ENCODE assay signal across 1 cellular context in genomic region chr7:102306916-102307677, GRCh38.
A peak's percentile ranks its signal among the peaks of the same experiment; 100 is the strongest.
TF ChIP-seq lines count a peak whose summit lies in the region.

No MANE protein-coding gene starts in this region.

TF ChIP-seq in HepG2, 621 proteins besides CTCF, POLR2A, EP300 and RAD21 (continued from another document and continues in another):
- no peak for TF ChIP-seq ZNF710 (CRISPR knock-in tag; IDR thresholded peaks at IDR 0.05; ENCODE audit: borderline replicate concordance)
- no peak for TF ChIP-seq ZNF569 (CRISPR knock-in tag; IDR thresholded peaks at IDR 0.05; ENCODE audit: borderline replicate concordance)
- no peak for TF ChIP-seq ZNF589 (CRISPR knock-in tag; conservative IDR thresholded peaks at IDR 0.05)
- TF ChIP-seq THAP9 (CRISPR knock-in tag; IDR thresholded peaks at IDR 0.05; ENCODE audit: borderline replicate concordance), result 0 out of 2 replicates have a peak, but pooled peaks have one; percentile 16
- peak; percentile 26; the same call in 1 of the 2 replicates for TF ChIP-seq ZFY (CRISPR knock-in tag; IDR thresholded peaks at IDR 0.05)
- no peak for TF ChIP-seq DBP (CRISPR knock-in tag; IDR thresholded peaks at IDR 0.05; ENCODE audit: not compliant biosample characterization)
- TF ChIP-seq ZNF652 (CRISPR knock-in tag; IDR thresholded peaks at IDR 0.05; ENCODE audit: borderline replicate concordance, low read depth), result no peak
- no peak for TF ChIP-seq RAD51 (IDR thresholded peaks at IDR 0.05; ENCODE audit: borderline replicate concordance)
- no peak for TF ChIP-seq GPBP1L1 (CRISPR knock-in tag; IDR thresholded peaks at IDR 0.05)
- TF ChIP-seq ZNF18 (CRISPR knock-in tag; IDR thresholded peaks at IDR 0.05; ENCODE audit: insufficient replicate concordance), result peak; percentile 70
- peak; percentile 86 for TF ChIP-seq ZNF687 (CRISPR knock-in tag; IDR thresholded peaks at IDR 0.05)
- no peak for TF ChIP-seq ZNF235 (CRISPR knock-in tag; IDR thresholded peaks at IDR 0.05; ENCODE audit: borderline replicate concordance)
- no peak for TF ChIP-seq ZNF329 (CRISPR knock-in tag; IDR thresholded peaks at IDR 0.05; ENCODE audit: low read depth)
- peak; percentile 52 for TF ChIP-seq ZNF883 (CRISPR knock-in tag; IDR thresholded peaks at IDR 0.05; ENCODE audit: not compliant biosample characterization)
- TF ChIP-seq ZFP82 (CRISPR knock-in tag; IDR thresholded peaks at IDR 0.05; ENCODE audit: borderline replicate concordance), result no peak
- no peak for TF ChIP-seq ZNF740 (CRISPR knock-in tag; IDR thresholded peaks at IDR 0.05)
- no peak for TF ChIP-seq ZNF737 (CRISPR knock-in tag; IDR thresholded peaks at IDR 0.05; ENCODE audit: borderline replicate concordance)
- TF ChIP-seq ZSCAN22 (CRISPR knock-in tag; IDR thresholded peaks at IDR 0.05), result no peak
- TF ChIP-seq ZNF136 (CRISPR knock-in tag; IDR thresholded peaks at IDR 0.05; ENCODE audit: low read depth), result no peak
- TF ChIP-seq HIVEP1 (CRISPR knock-in tag; IDR thresholded peaks at IDR 0.05), result 0 out of 2 replicates have a peak, but pooled peaks have one; percentile 29
- TF ChIP-seq RXRA (CRISPR knock-in tag; IDR thresholded peaks at IDR 0.05), result peak; percentile 47; the same call in 1 of the 2 replicates
- TF ChIP-seq STAT5B (CRISPR knock-in tag; IDR thresholded peaks at IDR 0.05), result no peak
- peak; percentile 91 for TF ChIP-seq HIC2 (CRISPR knock-in tag; IDR thresholded peaks at IDR 0.05; ENCODE audit: low read depth)
- peak; percentile 48 for TF ChIP-seq SALL1 (CRISPR knock-in tag; IDR thresholded peaks at IDR 0.05)
- TF ChIP-seq CREM (IDR thresholded peaks at IDR 0.05), result no peak
- no peak for TF ChIP-seq CREM (CRISPR knock-in tag; IDR thresholded peaks at IDR 0.05)
- no peak for TF ChIP-seq ZNF841 (CRISPR knock-in tag; IDR thresholded peaks at IDR 0.05; ENCODE audit: borderline replicate concordance)
- no peak for TF ChIP-seq TRIM22 (IDR thresholded peaks at IDR 0.05)
- no peak for TF ChIP-seq ZNF777 (CRISPR knock-in tag; IDR thresholded peaks at IDR 0.05)
- TF ChIP-seq ATAD3A (CRISPR knock-in tag; IDR thresholded peaks at IDR 0.05), result no peak
- no peak for TF ChIP-seq ZFP37 (CRISPR knock-in tag; IDR thresholded peaks at IDR 0.05; ENCODE audit: borderline replicate concordance)
- no peak for TF ChIP-seq JUN (CRISPR knock-in tag; IDR thresholded peaks at IDR 0.05)
- TF ChIP-seq SOX6 (IDR thresholded peaks at IDR 0.05), result no peak
- TF ChIP-seq SOX6 (CRISPR knock-in tag; IDR thresholded peaks at IDR 0.05), result 0 out of 2 replicates have a peak, but pooled peaks have one; percentile 11
- no peak for TF ChIP-seq GABPA (IDR thresholded peaks at IDR 0.05; ENCODE audit: low read depth, low read length)
- peak; percentile 45; the same call in 1 of the 2 replicates for TF ChIP-seq GABPA (CRISPR knock-in tag; IDR thresholded peaks at IDR 0.05; ENCODE audit: low read depth)
- TF ChIP-seq KMT2B (CRISPR knock-in tag; IDR thresholded peaks at IDR 0.05), result no peak
- TF ChIP-seq ZNF547 (CRISPR knock-in tag; IDR thresholded peaks at IDR 0.05), result 0 out of 2 replicates have a peak, but pooled peaks have one; percentile 42
- TF ChIP-seq KLF13 (CRISPR knock-in tag; IDR thresholded peaks at IDR 0.05), result no peak
- TF ChIP-seq NPAS2 (CRISPR knock-in tag; IDR thresholded peaks at IDR 0.05; ENCODE audit: borderline replicate concordance), result no peak
- no peak for TF ChIP-seq CHCHD3 (CRISPR knock-in tag; IDR thresholded peaks at IDR 0.05)
- TF ChIP-seq HDAC1 (CRISPR knock-in tag; IDR thresholded peaks at IDR 0.05), result peak; percentile 35; the same call in 1 of the 2 replicates
- TF ChIP-seq SAP130 (CRISPR knock-in tag; IDR thresholded peaks at IDR 0.05; ENCODE audit: low read depth), result 0 out of 2 replicates have a peak, but pooled peaks have one; percentile 49
- no peak for TF ChIP-seq ZSCAN21 (CRISPR knock-in tag; IDR thresholded peaks at IDR 0.05; ENCODE audit: borderline replicate concordance)
- peak; percentile 66; the same call in 1 of the 2 replicates for TF ChIP-seq CEBPB (IDR thresholded peaks at IDR 0.05; ENCODE audit: borderline replicate concordance, low read depth, low read length)
- peak; percentile 58; the same call in 1 of the 2 replicates for TF ChIP-seq ZNF33B (CRISPR knock-in tag; IDR thresholded peaks at IDR 0.05)
- TF ChIP-seq SP1 (IDR thresholded peaks at IDR 0.05), result no peak
- TF ChIP-seq SP1 (CRISPR knock-in tag; IDR thresholded peaks at IDR 0.05), result peak; percentile 28; the same call in 1 of the 2 replicates
- TF ChIP-seq GMEB2 (CRISPR knock-in tag; IDR thresholded peaks at IDR 0.05; ENCODE audit: low read depth), result no peak
- 0 out of 2 replicates have a peak, but pooled peaks have one; percentile 28 for TF ChIP-seq SP4 (CRISPR knock-in tag; IDR thresholded peaks at IDR 0.05)
